8 cellular contexts compared by ENCODE assay signal in genomic region chr1:148333875-148334338, GRCh38.
DNase-seq lines count a peak whose midpoint lies in the region; ATAC-seq and TF ChIP-seq lines count a peak whose summit lies in the region.

No MANE protein-coding gene starts in this region.

- H3K4me1 Mint-ChIP-seq in T-helper 2 cell treated with Interferon-gamma antibody and Interleukin-4, amounts not matched to agents 5 μg/mL and 100 μg/mL, for 36 hours (ENCODE audit: low read depth) = peaks cover 33% of the 10 kb centered on the region
- peaks cover 30 to 34% of the 10 kb centered on the region in 2 donors for H3K4me1 Mint-ChIP-seq in immature natural killer cell

- no peaks in the 10 kb centered on the region for H3K36me3 Mint-ChIP-seq in T-helper 2 cell treated with Interferon-gamma antibody and Interleukin-4, amounts not matched to agents 5 μg/mL and 100 μg/mL, for 36 hours (ENCODE audit: low read depth)
- H3K36me3 Mint-ChIP-seq in immature natural killer cell = no peaks in the 10 kb centered on the region

- TF ChIP-seq CTCF in suprapubic skin (IDR thresholded peaks at IDR 0.05) = no peak

- H3K4me1 ChIP-seq in suprapubic skin = peaks cover 19% of the 10 kb centered on the region

- no peak for TF ChIP-seq POLR2A in suprapubic skin (IDR thresholded peaks at IDR 0.05)

- H3K9me3 ChIP-seq in suprapubic skin = no peaks in the 10 kb centered on the region

- no peak for TF ChIP-seq EP300 in suprapubic skin (IDR thresholded peaks at IDR 0.05)

- no peaks in the 10 kb centered on the region for H3K36me3 ChIP-seq in suprapubic skin

- ATAC-seq in HG02588 (IDR thresholded peaks at IDR 0.05; ENCODE audit: unreplicated experiment) = no peak

- 12% methylated on average over 18 of the region's 18 CpGs for WGBS in suprapubic skin

- peaks cover 43% of the 10 kb centered on the region for H3K27me3 Mint-ChIP-seq in T-helper 2 cell treated with Interferon-gamma antibody and Interleukin-4, amounts not matched to agents 5 μg/mL and 100 μg/mL, for 36 hours (ENCODE audit: low read depth)
- peaks cover 10 to 17% (median 16%) of the 10 kb centered on the region in 3 donors for H3K27me3 Mint-ChIP-seq in immature natural killer cell (ENCODE audit: low read depth in 3 of 3)

- H3K27ac Mint-ChIP-seq in T-helper 2 cell treated with Interferon-gamma antibody and Interleukin-4, amounts not matched to agents 5 μg/mL and 100 μg/mL, for 36 hours = peak overlapping the region; percentile 99
- peak overlapping the region; percentile 94 to 99 (median 98) for H3K27ac Mint-ChIP-seq in immature natural killer cell

- DNase-seq in T-helper 2 cell treated with Interferon-gamma antibody and Interleukin-4, amounts not matched to agents 5 μg/mL and 100 μg/mL, for 36 hours (ENCODE audit: low spot score) = no peak
- DNase-seq in T-helper 2 cell = no peak
- peak; percentile 64 to 71 for DNase-seq in activated T-cell treated with anti-CD3 and anti-CD28 coated beads, Interleukin-2, amount 50 U/mL, for 48 hours
- no peak for DNase-seq in immature natural killer cell
- no peak for DNase-seq in suprapubic skin (ENCODE audit: low spot score in 2 of 2)
- DNase-seq in OCI-M2 (lab: John Stamatoyannopoulos, UW; ENCODE audit: unreplicated experiment) = no peak
- no peak for DNase-seq in ecto neural progenitor cell (ENCODE audit: low spot score)

- peak overlapping the region; percentile 54 for H3K4me3 ChIP-seq in suprapubic skin

- H3K4me3 Mint-ChIP-seq in T-helper 2 cell treated with Interferon-gamma antibody and Interleukin-4, amounts not matched to agents 5 μg/mL and 100 μg/mL, for 36 hours = peak overlapping the region; percentile 96
- peak overlapping the region; percentile 90 to 99 (median 96) for H3K4me3 Mint-ChIP-seq in immature natural killer cell

- H3K27ac ChIP-seq in suprapubic skin = peak overlapping the region; percentile 84

- peaks cover 14% of the 10 kb centered on the region for H3K27me3 ChIP-seq in suprapubic skin

- H3K9me3 Mint-ChIP-seq in T-helper 2 cell treated with Interferon-gamma antibody and Interleukin-4, amounts not matched to agents 5 μg/mL and 100 μg/mL, for 36 hours = no peaks in the 10 kb centered on the region
- no peaks in the 10 kb centered on the region for H3K9me3 Mint-ChIP-seq in immature natural killer cell

Comparison
In these comparisons a context has a peak if more than half of its experiments do, and no peak if none do; other contexts are left out.
1. DNase-seq: peak in activated T-cell treated with anti-CD3 and anti-CD28 coated beads, Interleukin-2, amount 50 U/mL, for 48 hours (2 of 2); none in T-helper 2 cell treated with Interferon-gamma antibody and Interleukin-4, amounts not matched to agents 5 μg/mL and 100 μg/mL, for 36 hours (single experiment), T-helper 2 cell (0 of 5), immature natural killer cell (0 of 3), suprapubic skin (0 of 2), OCI-M2 (single experiment) and ecto neural progenitor cell (single experiment).